20 cellular contexts compared by ENCODE assay signal in genomic region chr1:179194068-179194537, GRCh38.
"Had no signal": no experiment of that assay in that cellular context is flagged by ENCODE, and none has a peak within 500 bp of the region (broad histone marks: within the 10 kb centered on the region; RNA-seq: fewer than 3 reads in every experiment).

No MANE protein-coding gene starts in this region.

- DNase-seq: activated B cell treated with CpG ODN at 0.5 μM for 24 hours; activated CD4-positive, alpha-beta T cell treated with anti-CD3 and anti-CD28 coated beads, Interleukin-2, amount 10 ng/mL, durations not matched to agents 7 days and 5 days; activated CD8-positive, alpha-beta memory T cell treated with anti-CD3 and anti-CD28 coated beads, Interleukin-2, amount 50 U/mL, for 48 hours; activated naive CD4-positive, alpha-beta T cell; activated naive CD8-positive, alpha-beta T cell treated with anti-CD3 and anti-CD28 coated beads, Interleukin-2, amount 10 ng/mL, durations not matched to agents 7 days and 5 days; effector memory CD8-positive, alpha-beta T cell; kidney; left lung; nucleus accumbens; stimulated activated CD4-positive, alpha-beta T cell treated with anti-CD3 and anti-CD28 coated beads, Interleukin-15, amount 100 ng/mL, for 24 hours; stimulated activated CD4-positive, alpha-beta T cell treated with anti-CD3 and anti-CD28 coated beads, Interleukin-4, amount 100 ng/mL, for 1 hour; stimulated activated naive CD4-positive, alpha-beta T cell had no signal

- H3K27me3 Mint-ChIP-seq: activated B cell treated with CpG ODN at 0.5 μM for 24 hours; activated CD4-positive, alpha-beta T cell treated with anti-CD3 and anti-CD28 coated beads, Interleukin-2, amount 10 ng/mL, durations not matched to agents 7 days and 5 days; activated naive CD8-positive, alpha-beta T cell treated with anti-CD3 and anti-CD28 coated beads, Interleukin-2, amount 10 ng/mL, durations not matched to agents 7 days and 5 days; effector memory CD8-positive, alpha-beta T cell; naive thymus-derived CD8-positive, alpha-beta T cell had no signal

- ATAC-seq: effector memory CD8-positive, alpha-beta T cell; mucosa of descending colon; naive thymus-derived CD8-positive, alpha-beta T cell had no signal

- H3K4me3 Mint-ChIP-seq: activated B cell treated with CpG ODN at 0.5 μM for 24 hours; activated CD4-positive, alpha-beta T cell treated with anti-CD3 and anti-CD28 coated beads, Interleukin-2, amount 10 ng/mL, durations not matched to agents 7 days and 5 days; activated naive CD8-positive, alpha-beta T cell treated with anti-CD3 and anti-CD28 coated beads, Interleukin-2, amount 10 ng/mL, durations not matched to agents 7 days and 5 days; activated T-helper 1 cell treated with anti-CD3 and anti-CD28 coated beads, Interleukin-12 subunit alpha, Interleukin-12 subunit beta, Interleukin-2, Interleukin-4 antibody, amounts not matched to agents 30 ng/mL and 10 ng/mL and 1 ng/mL, durations not matched to agents 14 hours and 24 hours and 36 hours; effector memory CD8-positive, alpha-beta T cell; naive thymus-derived CD8-positive, alpha-beta T cell had no signal

- H3K27me3 ChIP-seq: brain microvascular endothelial cell, hepatocyte, left lung, tibial nerve, vagina had no signal

- H3K9me3 ChIP-seq: left lung, mucosa of descending colon, tibial nerve, vagina had no signal

- H3K9me3 Mint-ChIP-seq: activated B cell treated with CpG ODN at 0.5 μM for 24 hours; activated CD4-positive, alpha-beta T cell treated with anti-CD3 and anti-CD28 coated beads, Interleukin-2, amount 10 ng/mL, durations not matched to agents 7 days and 5 days; activated naive CD8-positive, alpha-beta T cell treated with anti-CD3 and anti-CD28 coated beads, Interleukin-2, amount 10 ng/mL, durations not matched to agents 7 days and 5 days; activated T-helper 1 cell treated with anti-CD3 and anti-CD28 coated beads, Interleukin-12 subunit alpha, Interleukin-12 subunit beta, Interleukin-2, Interleukin-4 antibody, amounts not matched to agents 30 ng/mL and 10 ng/mL and 1 ng/mL, durations not matched to agents 14 hours and 24 hours and 36 hours; effector memory CD8-positive, alpha-beta T cell; naive thymus-derived CD8-positive, alpha-beta T cell had no signal

- FAIRE-seq: frontal cortex, kidney had no signal

- H3K27ac ChIP-seq: brain microvascular endothelial cell, hepatocyte, left lung, tibial nerve, vagina had no signal

- H3K27ac Mint-ChIP-seq: activated B cell treated with CpG ODN at 0.5 μM for 24 hours; activated CD4-positive, alpha-beta T cell treated with anti-CD3 and anti-CD28 coated beads, Interleukin-2, amount 10 ng/mL, durations not matched to agents 7 days and 5 days; activated naive CD8-positive, alpha-beta T cell treated with anti-CD3 and anti-CD28 coated beads, Interleukin-2, amount 10 ng/mL, durations not matched to agents 7 days and 5 days; effector memory CD8-positive, alpha-beta T cell had no signal
